ENCODE assay signal across 13 cellular contexts in the genomic region with DNA sequence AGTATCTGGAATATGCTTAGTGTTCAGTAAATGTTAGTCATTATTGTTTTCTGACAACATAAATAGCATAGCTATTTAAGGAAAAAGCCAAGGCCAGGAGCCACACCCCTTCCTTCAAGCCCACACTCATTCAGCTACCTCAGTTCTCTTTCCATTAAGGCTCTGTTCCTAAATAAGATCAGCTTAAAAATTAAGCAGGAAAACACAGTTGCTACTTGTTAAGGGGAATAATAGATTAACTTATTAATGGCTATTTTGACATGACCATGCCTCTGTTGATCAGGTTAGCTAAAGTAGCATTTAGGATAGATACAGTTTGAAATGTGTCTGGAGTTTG.
DNase-seq lines count a peak whose midpoint lies in the region; ATAC-seq and TF ChIP-seq lines count a peak whose summit lies in the region.
"Had no signal": no experiment of that assay in that cellular context is flagged by ENCODE, and none has a peak within 500 bp of the region (broad histone marks: within the 10 kb centered on the region; RNA-seq: fewer than 3 reads in every experiment).

No MANE protein-coding gene starts in this region.

- H3K4me3 ChIP-seq in DOHH2 (ENCODE audit: low read length) = no peak overlapping the region
- peak overlapping the region; percentile 29; the same call in 1 of the 2 replicates for H3K4me3 ChIP-seq in iPS-20b (ENCODE audit: low read length)
- no peak overlapping the region for H3K4me3 ChIP-seq in ascending aorta
- H3K4me3 ChIP-seq in neuronal stem cell (ENCODE audit: low read length in 2 of 2) = no peak overlapping the region
- H3K4me3 ChIP-seq: MG63, sigmoid colon had no signal

- H3K4me2 ChIP-seq in DOHH2 (ENCODE audit: low read length) = peak overlapping the region; percentile 2; the same call in 1 of the 2 replicates
- H3K4me2 ChIP-seq in neuronal stem cell (ENCODE audit: insufficient read depth, low read length, poor library complexity, severe bottlenecking) = no peak overlapping the region

- H3K27ac ChIP-seq in DOHH2 (ENCODE audit: low read depth, low read length) (no peak overlapping the region), iPS-20b (ENCODE audit: low read length) (no peak overlapping the region), ascending aorta (no peak overlapping the region), neuronal stem cell (replicated peaks; ENCODE audit: low read length) (no peak overlapping the region)

- H4K20me1 ChIP-seq in DOHH2 (ENCODE audit: control insufficient read depth, insufficient read depth, low read depth, low read length) = no peaks in the 10 kb centered on the region

- no peak overlapping the region for H2AFZ ChIP-seq in neuronal stem cell (ENCODE audit: low read length)

- H3K27me3 ChIP-seq in DOHH2 (ENCODE audit: control insufficient read depth, low read length) = no peaks in the 10 kb centered on the region
- no peaks in the 10 kb centered on the region for H3K27me3 ChIP-seq in iPS-20b (ENCODE audit: insufficient read depth, low read length)
- H3K27me3 ChIP-seq in ascending aorta = no peaks in the 10 kb centered on the region
- no peaks in the 10 kb centered on the region for H3K27me3 ChIP-seq in neuronal stem cell (ENCODE audit: control insufficient read depth in 3 of 3, insufficient read depth in 3 of 3, low read depth in 1 of 3, low read length in 3 of 3)
- H3K27me3 ChIP-seq: MG63, sigmoid colon had no signal

- H3K18ac ChIP-seq in neuronal stem cell (ENCODE audit: low read length) = no peak overlapping the region

- H2BK120ac ChIP-seq in neuronal stem cell (ENCODE audit: low read depth, low read length) = no peak overlapping the region

- no peak overlapping the region for H3K23ac ChIP-seq in neuronal stem cell (ENCODE audit: low read depth, low read length, poor library complexity)

- no peak overlapping the region for H2BK5ac ChIP-seq in neuronal stem cell (ENCODE audit: low read length)

- no peaks in the 10 kb centered on the region for H3K79me1 ChIP-seq in neuronal stem cell (ENCODE audit: low read depth, low read length)

- no peak overlapping the region for H4K91ac ChIP-seq in neuronal stem cell (ENCODE audit: low read depth, low read length, poor library complexity)

- ATAC-seq in GM19452 (IDR thresholded peaks at IDR 0.05; ENCODE audit: unreplicated experiment) = no peak

- no peak overlapping the region for H4K8ac ChIP-seq in neuronal stem cell (ENCODE audit: low read depth, low read length)

- H3K9ac ChIP-seq in iPS-20b (ENCODE audit: low read depth, low read length) (no peak overlapping the region), neuronal stem cell (ENCODE audit: low read depth, low read length, poor library complexity) (no peak overlapping the region)

- H2BK15ac ChIP-seq in neuronal stem cell (ENCODE audit: low read length) = no peak overlapping the region

- H3K9me3 ChIP-seq in DOHH2 (ENCODE audit: control insufficient read depth, insufficient read depth, low read length) = no peaks in the 10 kb centered on the region
- no peaks in the 10 kb centered on the region for H3K9me3 ChIP-seq in iPS-20b (ENCODE audit: insufficient read depth, low read depth, low read length)
- no peaks in the 10 kb centered on the region for H3K9me3 ChIP-seq in ascending aorta
- H3K9me3 ChIP-seq in neuronal stem cell (replicated peaks in 1 of 2; ENCODE audit: control insufficient read depth in 2 of 2, insufficient read depth in 1 of 2, low read depth in 1 of 2, low read length in 2 of 2) = peaks cover 0 to 9% of the 10 kb centered on the region in 2 donors
- H3K9me3 ChIP-seq: MG63, sigmoid colon had no signal

- DNase-seq in OCI-M1 (lab: John Stamatoyannopoulos, UW) (peak; percentile 32), renal cortical epithelial cell (ENCODE audit: low read depth) (peak; percentile 74), ascending aorta (ENCODE audit: low spot score in 2 of 2) (no peak), neuronal stem cell (ENCODE audit: low spot score) (no peak)
- DNase-seq: activated CD4-positive, CD25-positive, alpha-beta regulatory T cell; activated naive CD8-positive, alpha-beta T cell treated with anti-CD3 and anti-CD28 coated beads, Interleukin-2, amount 10 ng/mL, durations not matched to agents 7 days and 5 days; CD8-positive, alpha-beta memory T cell; GDM1; MG63; sigmoid colon had no signal

- H3K14ac ChIP-seq in neuronal stem cell (ENCODE audit: low read length) = no peak overlapping the region

- intact Hi-C loops in ascending aorta (cut with DNase I) = no loop called here

- peaks cover 55% of the 10 kb centered on the region for H3K4me1 ChIP-seq in DOHH2 (ENCODE audit: control insufficient read depth, low read length)
- H3K4me1 ChIP-seq in iPS-20b (ENCODE audit: insufficient read depth, low read length) = peaks cover 4% of the 10 kb centered on the region
- peaks cover 0 to 40% of the 10 kb centered on the region in 2 donors for H3K4me1 ChIP-seq in ascending aorta
- H3K4me1 ChIP-seq in neuronal stem cell (ENCODE audit: control insufficient read depth in 2 of 2, insufficient read depth in 1 of 2, low read depth in 1 of 2, low read length in 2 of 2) = peaks cover 0 to 2% of the 10 kb centered on the region in 2 donors

- peaks cover 86% of the 10 kb centered on the region for H3K79me2 ChIP-seq in DOHH2 (ENCODE audit: control insufficient read depth, low read length)

- H3K36me3 ChIP-seq in DOHH2 (ENCODE audit: control insufficient read depth, low read length) (peaks cover 25% of the 10 kb centered on the region), iPS-20b (ENCODE audit: insufficient read depth, low read depth, low read length) (peaks cover 45% of the 10 kb centered on the region), ascending aorta (no peaks in the 10 kb centered on the region), neuronal stem cell (replicated peaks in 1 of 2; ENCODE audit: control insufficient read depth in 2 of 2, insufficient read depth in 2 of 2, low read length in 2 of 2) (peaks cover 0 to 81% of the 10 kb centered on the region in 2 donors)
- H3K36me3 ChIP-seq: sigmoid colon had no signal

- H2AK5ac ChIP-seq in neuronal stem cell (ENCODE audit: low read depth, low read length) = no peak overlapping the region

- peaks cover 17% of the 10 kb centered on the region for H3F3A ChIP-seq in DOHH2 (ENCODE audit: control insufficient read depth, insufficient read depth)

- H2BK12ac ChIP-seq in neuronal stem cell (ENCODE audit: low read length) = no peak overlapping the region

- TF ChIP-seq CTCF in DOHH2 (IDR thresholded peaks at IDR 0.05; ENCODE audit: low read depth, low read length, poor library complexity, severe bottlenecking) (no peak), ascending aorta (IDR thresholded peaks at IDR 0.05) (no peak)

- no peak overlapping the region for H3K4ac ChIP-seq in neuronal stem cell (ENCODE audit: low read length)

- no peaks in the 10 kb centered on the region for H3K9me2 ChIP-seq in DOHH2 (replicated peaks; ENCODE audit: control insufficient read depth, low read length)

Comparison
In these comparisons a context has a peak if more than half of its experiments do, and no peak if none do; other contexts are left out.
1. DNase-seq: peak in OCI-M1 (single experiment) and renal cortical epithelial cell (single experiment); none in ascending aorta (0 of 2) and neuronal stem cell (single experiment).